ENCODE assay signal across 34 cellular contexts in the genomic region with DNA sequence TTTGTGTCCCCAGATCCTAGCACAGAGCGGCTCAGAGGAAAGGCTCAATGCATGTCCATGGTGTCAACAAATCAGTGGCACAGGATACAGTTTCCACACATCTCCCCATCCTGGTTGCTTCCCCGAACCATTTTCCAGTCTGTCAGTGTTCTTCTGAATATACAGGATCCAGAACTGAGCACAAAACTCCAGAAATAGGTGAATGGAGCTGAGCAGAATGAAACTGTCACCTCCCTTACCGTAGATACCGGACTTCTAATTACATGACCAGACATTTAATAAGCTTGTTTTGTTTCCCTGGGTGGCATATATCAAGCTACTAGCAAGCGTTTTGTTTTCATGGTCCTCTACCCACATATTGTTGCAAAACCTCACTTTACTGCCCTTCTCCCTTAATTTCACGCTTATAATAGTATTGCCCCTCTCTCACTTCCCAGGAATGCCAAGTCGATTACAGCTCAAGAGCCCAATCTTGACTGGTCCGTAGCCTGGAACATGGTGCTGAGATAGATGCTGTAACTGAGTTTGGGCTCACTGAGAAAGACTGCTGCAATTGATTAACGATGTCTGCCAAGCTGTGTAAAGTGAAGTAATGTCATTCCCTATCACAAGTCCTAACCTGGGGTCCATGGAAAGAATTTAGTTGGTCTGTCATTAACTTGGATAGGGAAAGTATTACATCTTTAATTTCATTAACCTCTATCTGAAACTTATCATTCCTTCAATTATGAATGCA. TPM values are rescaled to one million over a fixed set of nuclear protein-coding genes. Genes with fewer than 3 reads are reported as not detected.
"Had no signal": no experiment of that assay in that cellular context is flagged by ENCODE, and none has a peak within 500 bp of the region (broad histone marks: within the 10 kb centered on the region; RNA-seq: fewer than 3 reads in every experiment).

No MANE protein-coding gene starts in this region.

- H3K27me3 ChIP-seq: body of pancreas had no signal

- H3K4me3 ChIP-seq: adrenal gland, body of pancreas, breast epithelium, coronary artery, dorsolateral prefrontal cortex, esophagus muscularis mucosa, gastrocnemius medialis, heart right ventricle, hepatocyte had no signal

- H3K4me2 ChIP-seq: hepatocyte had no signal

- DNase-seq: activated CD4-positive, alpha-beta memory T cell treated with anti-CD3 and anti-CD28 coated beads for 36 hours; activated CD4-positive, alpha-beta T cell treated with anti-CD3 and anti-CD28 coated beads for 36 hours; activated CD4-positive, alpha-beta T cell treated with anti-CD3 and anti-CD28 coated beads, Interleukin-2, amount 10 ng/mL, durations not matched to agents 24 days and 14 days; activated CD4-positive, CD25-positive, alpha-beta regulatory T cell; activated CD4-positive, CD25-positive, alpha-beta regulatory T cell treated with anti-CD3 and anti-CD28 coated beads, Interleukin-2, amount 50 U/mL, for 72 hours; activated CD8-positive, alpha-beta memory T cell treated with anti-CD3 and anti-CD28 coated beads, Interleukin-2, amount 10 ng/mL, durations not matched to agents 7 days and 5 days; activated CD8-positive, alpha-beta memory T cell treated with anti-CD3 and anti-CD28 coated beads, Interleukin-2, amount 50 U/mL, for 4 hours; activated CD8-positive, alpha-beta T cell treated with anti-CD3 and anti-CD28 coated beads, Interleukin-2, amount 10 ng/mL, durations not matched to agents 7 days and 5 days; activated effector memory CD4-positive, alpha-beta T cell treated with anti-CD3 and anti-CD28 coated beads, Interleukin-2, amount 50 U/mL, for 16 hours; activated naive CD4-positive, alpha-beta T cell treated with anti-CD3 and anti-CD28 coated beads for 36 hours; activated naive CD8-positive, alpha-beta T cell treated with anti-CD3 and anti-CD28 coated beads for 36 hours; activated naive CD8-positive, alpha-beta T cell treated with anti-CD3 and anti-CD28 coated beads, Interleukin-2, amount 50 U/mL, for 24 hours; activated T-cell treated with anti-CD3 and anti-CD28 coated beads, Interleukin-2, amount 50 U/mL, for 1 hour; activated T-cell treated with anti-CD3 and anti-CD28 coated beads, Interleukin-2, amount 50 U/mL, for 48 hours; adrenal gland; amygdala; body of pancreas; dorsolateral prefrontal cortex; effector memory CD4-positive, alpha-beta T cell; endodermal cell; foreskin keratinocyte; gastrocnemius medialis; heart right ventricle; T-helper 2 cell had no signal

- H3K9me3 ChIP-seq: adrenal gland, body of pancreas, breast epithelium, esophagus muscularis mucosa, gastrocnemius medialis had no signal

- H2AFZ ChIP-seq: hepatocyte had no signal

- ATAC-seq: activated CD4-positive, alpha-beta T cell treated with anti-CD3 and anti-CD28 coated beads for 36 hours; activated CD8-positive, alpha-beta memory T cell treated with anti-CD3 and anti-CD28 coated beads, Interleukin-2, amount 10 ng/mL, durations not matched to agents 7 days and 5 days; activated CD8-positive, alpha-beta T cell treated with anti-CD3 and anti-CD28 coated beads, Interleukin-2, amount 10 ng/mL, durations not matched to agents 7 days and 5 days; activated naive CD8-positive, alpha-beta T cell treated with anti-CD3 and anti-CD28 coated beads, Interleukin-2, amount 50 U/mL, for 24 hours; body of pancreas; foreskin keratinocyte; gastrocnemius medialis; heart right ventricle had no signal

- H3K36me3 ChIP-seq: adrenal gland, breast epithelium, esophagus muscularis mucosa, gastrocnemius medialis, heart right ventricle had no signal

- H3K27ac ChIP-seq: adrenal gland, body of pancreas, breast epithelium, coronary artery, dorsolateral prefrontal cortex, esophagus muscularis mucosa, foreskin keratinocyte, gastrocnemius medialis, heart right ventricle, hepatocyte had no signal

- H3K4me1 ChIP-seq: adrenal gland, body of pancreas, breast epithelium, esophagus muscularis mucosa, foreskin keratinocyte, gastrocnemius medialis, heart right ventricle had no signal

- H3K79me2 ChIP-seq: hepatocyte had no signal

RNA-seq across cellular contexts. Expression of a gene that starts 12.0 kb away (rescaled TPM):
- total RNA-seq: activated CD4-positive, alpha-beta memory T cell treated with anti-CD3 and anti-CD28 coated beads for 36 hours; activated CD4-positive, alpha-beta T cell treated with anti-CD3 and anti-CD28 coated beads for 36 hours; activated CD4-positive, alpha-beta T cell treated with anti-CD3 and anti-CD28 coated beads, Interleukin-2, amount 10 ng/mL, durations not matched to agents 24 days and 14 days; activated CD8-positive, alpha-beta memory T cell treated with anti-CD3 and anti-CD28 coated beads for 36 hours; activated CD8-positive, alpha-beta memory T cell treated with anti-CD3 and anti-CD28 coated beads, Interleukin-2, amount 10 ng/mL, durations not matched to agents 7 days and 5 days; activated CD8-positive, alpha-beta T cell treated with anti-CD3 and anti-CD28 coated beads, Interleukin-2, amount 10 ng/mL, durations not matched to agents 7 days and 5 days; activated naive CD4-positive, alpha-beta T cell treated with anti-CD3 and anti-CD28 coated beads for 36 hours; activated naive CD8-positive, alpha-beta T cell treated with anti-CD3 and anti-CD28 coated beads for 36 hours; activated T-helper 1 cell treated with anti-CD3 and anti-CD28 coated beads, Interleukin-12 subunit alpha, Interleukin-12 subunit beta, Interleukin-2, Interleukin-4 antibody, amounts not matched to agents 30 ng/mL and 10 ng/mL and 1 ng/mL, durations not matched to agents 14 hours and 24 hours and 36 hours; activated T-helper 2 cell treated with anti-CD3 and anti-CD28 coated beads, Interferon-gamma antibody, Interleukin-2, Interleukin-4, amounts not matched to agents 10 μg/mL and 5 μg/mL and 100 μg/mL, durations not matched to agents 14 hours and 24 hours and 36 hours; adrenal gland; aorta; breast epithelium; cardiac septum; endodermal cell; epithelial cell of proximal tubule; esophagus muscularis mucosa; foreskin keratinocyte; gastrocnemius medialis; heart right ventricle; hepatocyte had no signal
